Comparison of ENCODE assay signal across 14 cellular contexts in genomic region chr15:79724804-79725203, GRCh38.
"Had no signal": no experiment of that assay in that cellular context is flagged by ENCODE, and none has a peak within 500 bp of the region (broad histone marks: within the 10 kb centered on the region; RNA-seq: fewer than 3 reads in every experiment).

No MANE protein-coding gene starts in this region.

- DNase-seq: activated CD4-positive, alpha-beta T cell treated with anti-CD3 and anti-CD28 coated beads, Interleukin-2, amount 50 U/mL, for 4 hours; activated effector memory CD4-positive, alpha-beta T cell treated with anti-CD3 and anti-CD28 coated beads, Interleukin-2, amount 50 U/mL, for 16 hours; activated T-cell treated with anti-CD3 and anti-CD28 coated beads, Interleukin-2, amount 50 U/mL, for 72 hours; colonic mucosa; endodermal cell; mesendoderm; naive thymus-derived CD8-positive, alpha-beta T cell; psoas muscle; right cardiac atrium; stimulated activated CD4-positive, alpha-beta T cell treated with anti-CD3 and anti-CD28 coated beads, Interleukin-4, amount 100 ng/mL, for 24 hours; upper lobe of right lung had no signal

- H3K9me3 Mint-ChIP-seq: activated naive CD4-positive, alpha-beta T cell treated with anti-CD3 and anti-CD28 coated beads, Interleukin-2, amount 50 U/mL, for 24 hours; activated T-cell treated with anti-CD3 and anti-CD28 coated beads, Interleukin-2, amount 50 U/mL, for 72 hours; central memory CD8-positive, alpha-beta T cell; endodermal cell had no signal

- H3K27ac Mint-ChIP-seq: activated naive CD4-positive, alpha-beta T cell treated with anti-CD3 and anti-CD28 coated beads, Interleukin-2, amount 50 U/mL, for 24 hours; activated T-cell treated with anti-CD3 and anti-CD28 coated beads, Interleukin-2, amount 50 U/mL, for 72 hours; endodermal cell; naive thymus-derived CD8-positive, alpha-beta T cell; stimulated activated effector memory CD8-positive, alpha-beta T cell treated with anti-CD3 and anti-CD28 coated beads, Interleukin-12 subunit alpha, Interleukin-12 subunit beta, amount 100 ng/mL, for 72 hours had no signal

- H3K4me1 Mint-ChIP-seq: activated naive CD4-positive, alpha-beta T cell treated with anti-CD3 and anti-CD28 coated beads, Interleukin-2, amount 50 U/mL, for 24 hours; central memory CD8-positive, alpha-beta T cell; naive thymus-derived CD8-positive, alpha-beta T cell; stimulated activated effector memory CD8-positive, alpha-beta T cell treated with anti-CD3 and anti-CD28 coated beads, Interleukin-12 subunit alpha, Interleukin-12 subunit beta, amount 100 ng/mL, for 72 hours had no signal

- H3K4me3 Mint-ChIP-seq: activated naive CD4-positive, alpha-beta T cell treated with anti-CD3 and anti-CD28 coated beads, Interleukin-2, amount 50 U/mL, for 24 hours; activated T-cell treated with anti-CD3 and anti-CD28 coated beads, Interleukin-2, amount 50 U/mL, for 72 hours; central memory CD8-positive, alpha-beta T cell; endodermal cell; naive thymus-derived CD8-positive, alpha-beta T cell; stimulated activated effector memory CD8-positive, alpha-beta T cell treated with anti-CD3 and anti-CD28 coated beads, Interleukin-12 subunit alpha, Interleukin-12 subunit beta, amount 100 ng/mL, for 72 hours had no signal

- H3K36me3 Mint-ChIP-seq: activated naive CD4-positive, alpha-beta T cell treated with anti-CD3 and anti-CD28 coated beads, Interleukin-2, amount 50 U/mL, for 24 hours; stimulated activated effector memory CD8-positive, alpha-beta T cell treated with anti-CD3 and anti-CD28 coated beads, Interleukin-12 subunit alpha, Interleukin-12 subunit beta, amount 100 ng/mL, for 72 hours had no signal

- ATAC-seq: activated T-cell treated with anti-CD3 and anti-CD28 coated beads, Interleukin-2, amount 50 U/mL, for 72 hours; naive thymus-derived CD8-positive, alpha-beta T cell; psoas muscle; right cardiac atrium; stimulated activated effector memory CD8-positive, alpha-beta T cell treated with anti-CD3 and anti-CD28 coated beads, Interleukin-12 subunit alpha, Interleukin-12 subunit beta, amount 100 ng/mL, for 72 hours; upper lobe of right lung had no signal
